ENCODE assay signal across 11 cellular contexts in the genomic region with DNA sequence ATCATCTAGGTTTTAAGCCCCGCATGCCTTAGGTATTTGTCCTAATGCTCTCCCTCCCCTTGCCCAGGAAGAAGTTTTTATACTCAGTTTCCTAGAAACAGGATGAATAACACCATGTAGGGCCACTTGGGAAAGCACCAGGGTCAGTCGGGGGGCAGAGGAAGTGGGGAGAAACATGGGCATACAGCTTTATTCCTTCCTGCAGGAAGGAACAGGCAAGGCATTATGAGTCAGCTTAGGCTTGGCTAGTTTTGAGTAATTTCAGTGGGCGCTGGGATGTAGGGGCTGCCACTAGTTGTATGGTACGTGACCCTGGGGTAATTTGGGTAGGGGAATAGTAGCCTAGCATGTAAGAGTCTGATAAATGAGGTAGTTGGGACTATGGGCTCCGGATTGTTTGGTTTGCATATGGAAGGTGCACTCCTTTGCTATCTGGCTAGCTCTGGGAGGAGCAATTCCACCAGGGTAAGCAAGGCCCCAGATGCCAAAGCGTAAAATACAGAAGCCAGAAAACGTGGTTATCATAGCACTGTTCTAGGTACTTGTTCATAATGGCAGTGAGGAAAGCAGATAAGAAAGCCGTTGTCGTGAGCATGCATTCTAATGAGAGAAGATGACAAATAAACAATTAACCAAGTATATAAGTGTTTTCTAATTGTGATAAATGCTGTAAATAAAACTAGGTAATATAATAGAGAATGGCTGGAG. TPM values are rescaled to one million over a fixed set of nuclear protein-coding genes. Genes with fewer than 3 reads are reported as not detected.
DNase-seq lines count a peak whose midpoint lies in the region; ATAC-seq and TF ChIP-seq lines count a peak whose summit lies in the region.
"Had no signal": no experiment of that assay in that cellular context is flagged by ENCODE, and none has a peak within 500 bp of the region (broad histone marks: within the 10 kb centered on the region; RNA-seq: fewer than 3 reads in every experiment).

No MANE protein-coding gene starts in this region.

- H3F3A ChIP-seq in PC-9 (ENCODE audit: insufficient read depth, low read depth) = no peaks in the 10 kb centered on the region

- TF ChIP-seq CTCF in activated CD8-positive, alpha-beta T cell treated with anti-CD3 and anti-CD28 coated beads for 36 hours (IDR thresholded peaks at IDR 0.05) = no peak
- no peak for TF ChIP-seq CTCF in epithelial cell of proximal tubule (conservative IDR thresholded peaks at IDR 0.05; ENCODE audit: low read depth, low read length)
- no peak for TF ChIP-seq CTCF in PC-9 (conservative IDR thresholded peaks at IDR 0.05)

- intact Hi-C loops in activated CD8-positive, alpha-beta T cell treated with anti-CD3 and anti-CD28 coated beads for 36 hours (cut with micrococcal nuclease) = no loop called here
- intact Hi-C loops in PC-9 (cut with micrococcal nuclease; ENCODE audit: unreplicated experiment) = no loop called here

- H3K79me2 ChIP-seq in PC-9 (ENCODE audit: low read depth) = 0 out of 2 replicates have a peak, but pooled peaks cover 3% of the 10 kb centered on the region

- H3K27ac Mint-ChIP-seq in activated CD8-positive, alpha-beta T cell treated with anti-CD3 and anti-CD28 coated beads for 36 hours = no peak overlapping the region
- H3K27ac Mint-ChIP-seq in activated CD8-positive, alpha-beta T cell treated with anti-CD3 and anti-CD28 coated beads, Interleukin-2, amount 10 ng/mL, durations not matched to agents 7 days and 5 days = no peak overlapping the region
- H3K27ac Mint-ChIP-seq: activated naive CD4-positive, alpha-beta T cell treated with anti-CD3 and anti-CD28 coated beads, Interleukin-2, amount 50 U/mL, for 72 hours had no signal

- H3K4me1 Mint-ChIP-seq in activated CD8-positive, alpha-beta T cell treated with anti-CD3 and anti-CD28 coated beads for 36 hours (ENCODE audit: low read depth) = peaks cover 10% of the 10 kb centered on the region
- H3K4me1 Mint-ChIP-seq in activated CD8-positive, alpha-beta T cell treated with anti-CD3 and anti-CD28 coated beads, Interleukin-2, amount 10 ng/mL, durations not matched to agents 7 days and 5 days (ENCODE audit: low read depth) = peaks cover 9% of the 10 kb centered on the region

- POLR2A ChIA-PET in activated CD8-positive, alpha-beta T cell treated with anti-CD3 and anti-CD28 coated beads for 36 hours (lab: Charles Lee) = interaction anchor here (0.6 kb wide), 1 partner anchor 49 kb away, joined by 3 read pairs; no protein-coding TSS in a partner anchor
- POLR2A ChIA-PET in activated CD8-positive, alpha-beta T cell treated with anti-CD3 and anti-CD28 coated beads, Interleukin-2, amount 10 ng/mL, durations not matched to agents 7 days and 5 days (lab: Charles Lee) = interaction anchor here (0.6 kb wide), 1 partner anchor 12 kb away, joined by 3 read pairs; no protein-coding TSS in a partner anchor
- POLR2A ChIA-PET in PC-9 (lab: Charles Lee; ENCODE audit: unreplicated experiment) = interaction anchor here (0.7 kb wide), 1 partner anchor 24 kb away, joined by 3 read pairs; no protein-coding TSS in a partner anchor

- peak; percentile 34 for ATAC-seq in activated CD8-positive, alpha-beta T cell treated with anti-CD3 and anti-CD28 coated beads for 36 hours
- no peak for ATAC-seq in activated CD8-positive, alpha-beta T cell treated with anti-CD3 and anti-CD28 coated beads, Interleukin-2, amount 10 ng/mL, durations not matched to agents 7 days and 5 days
- ATAC-seq in GM18909 (IDR thresholded peaks at IDR 0.05; ENCODE audit: poor library complexity, unreplicated experiment) = no peak

- H3K36me3 Mint-ChIP-seq in activated CD8-positive, alpha-beta T cell treated with anti-CD3 and anti-CD28 coated beads for 36 hours (ENCODE audit: low read depth) = peaks cover under 1% of the 10 kb centered on the region
- H3K36me3 Mint-ChIP-seq in activated CD8-positive, alpha-beta T cell treated with anti-CD3 and anti-CD28 coated beads, Interleukin-2, amount 10 ng/mL, durations not matched to agents 7 days and 5 days (ENCODE audit: low read depth) = no peaks in the 10 kb centered on the region

- peaks cover 6% of the 10 kb centered on the region; the same call in 1 of the 2 replicates for H3K4me1 ChIP-seq in PC-9 (replicated peaks; ENCODE audit: insufficient read depth)

- H3K4me3 ChIP-seq in epithelial cell of proximal tubule (ENCODE audit: low read depth, low read length) (no peak overlapping the region), PC-9 (no peak overlapping the region)

- CTCF ChIA-PET in activated CD8-positive, alpha-beta T cell treated with anti-CD3 and anti-CD28 coated beads for 36 hours (lab: Charles Lee) = no interaction called here
- CTCF ChIA-PET in activated CD8-positive, alpha-beta T cell treated with anti-CD3 and anti-CD28 coated beads, Interleukin-2, amount 10 ng/mL, durations not matched to agents 7 days and 5 days (lab: Charles Lee) = no interaction called here
- CTCF ChIA-PET in PC-9 (lab: Charles Lee) = no interaction called here

- no peaks in the 10 kb centered on the region for H3K9me3 ChIP-seq in PC-9 (ENCODE audit: insufficient read depth, low read depth)

- H3K27me3 ChIP-seq in PC-9 (ENCODE audit: insufficient read depth, low read depth) = no peaks in the 10 kb centered on the region

- H3K4me2 ChIP-seq in PC-9 = no peak overlapping the region

- H3K27me3 Mint-ChIP-seq in activated CD8-positive, alpha-beta T cell treated with anti-CD3 and anti-CD28 coated beads for 36 hours = peaks cover 2% of the 10 kb centered on the region
- H3K27me3 Mint-ChIP-seq in activated CD8-positive, alpha-beta T cell treated with anti-CD3 and anti-CD28 coated beads, Interleukin-2, amount 10 ng/mL, durations not matched to agents 7 days and 5 days (ENCODE audit: low read depth) = no peaks in the 10 kb centered on the region

- H3K9me3 Mint-ChIP-seq in activated CD8-positive, alpha-beta T cell treated with anti-CD3 and anti-CD28 coated beads for 36 hours = no peaks in the 10 kb centered on the region
- no peaks in the 10 kb centered on the region for H3K9me3 Mint-ChIP-seq in activated CD8-positive, alpha-beta T cell treated with anti-CD3 and anti-CD28 coated beads, Interleukin-2, amount 10 ng/mL, durations not matched to agents 7 days and 5 days (ENCODE audit: insufficient read depth)

- no TSS peak for BruUV-seq in PC-9 (replicated peaks; lab: Mats Ljungman, UMichigan)

- no peaks in the 10 kb centered on the region for H4K20me1 ChIP-seq in PC-9 (ENCODE audit: insufficient read depth)

- DNase-seq in activated CD8-positive, alpha-beta T cell treated with anti-CD3 and anti-CD28 coated beads for 36 hours = peak; percentile 28
- DNase-seq in activated CD8-positive, alpha-beta T cell treated with anti-CD3 and anti-CD28 coated beads, Interleukin-2, amount 10 ng/mL, durations not matched to agents 7 days and 5 days = no peak
- DNase-seq in NCI-H226 (peak; percentile 93), epithelial cell of proximal tubule (ENCODE audit: low read depth) (peak; percentile 83), smooth muscle cell of the brain vasculature (ENCODE audit: low read depth, low spot score) (peak; percentile 4), caudate nucleus (lab: John Stamatoyannopoulos, UW) (no peak), PC-9 (no peak)
- DNase-seq: small intestine had no signal

- H2AFZ ChIP-seq in PC-9 = no peak overlapping the region

- no peak overlapping the region for H3K4me3 Mint-ChIP-seq in activated CD8-positive, alpha-beta T cell treated with anti-CD3 and anti-CD28 coated beads for 36 hours
- H3K4me3 Mint-ChIP-seq in activated CD8-positive, alpha-beta T cell treated with anti-CD3 and anti-CD28 coated beads, Interleukin-2, amount 10 ng/mL, durations not matched to agents 7 days and 5 days = no peak overlapping the region

- H3K9me2 ChIP-seq in PC-9 (ENCODE audit: insufficient read depth) = no peaks in the 10 kb centered on the region

- H3K36me3 ChIP-seq in PC-9 (ENCODE audit: low read depth) = no peaks in the 10 kb centered on the region

- H3K27ac ChIP-seq in caudate nucleus (ENCODE audit: low read depth, low read length) = no peak overlapping the region
- no peak overlapping the region for H3K27ac ChIP-seq in PC-9
- H3K27ac ChIP-seq: VCaP had no signal

RNA-seq across cellular contexts. Expression of a gene that starts 24.8 kb away (rescaled TPM):
- total RNA-seq in activated CD8-positive, alpha-beta T cell treated with anti-CD3 and anti-CD28 coated beads for 36 hours = 10 to 100 TPM; 10.0 to 10.2 TPM
- total RNA-seq in activated CD8-positive, alpha-beta T cell treated with anti-CD3 and anti-CD28 coated beads, Interleukin-2, amount 10 ng/mL, durations not matched to agents 7 days and 5 days = 10 to 100 TPM in 1 of 2 experiments, 1 to 10 TPM in 1; 9.4 to 13.8 TPM
- 10.6 and 11.4 TPM in 2 replicates for total RNA-seq in epithelial cell of proximal tubule
- total RNA-seq in PC-9 (2021) = 15.8 and 21.3 TPM in 2 replicates

Comparison
In these comparisons a context has a peak if more than half of its experiments do, and no peak if none do; other contexts are left out.
1. DNase-seq: peak in activated CD8-positive, alpha-beta T cell treated with anti-CD3 and anti-CD28 coated beads for 36 hours (single experiment), NCI-H226 (single experiment), epithelial cell of proximal tubule (single experiment) and smooth muscle cell of the brain vasculature (single experiment); none in activated CD8-positive, alpha-beta T cell treated with anti-CD3 and anti-CD28 coated beads, Interleukin-2, amount 10 ng/mL, durations not matched to agents 7 days and 5 days (single experiment), caudate nucleus (0 of 61) and PC-9 (0 of 2).